ENCODE assay signal across 2 cellular contexts in genomic region chr12:6432991-6433390, GRCh38.
TF ChIP-seq lines count a peak whose summit lies in the region.

No MANE protein-coding gene starts in this region.

TF ChIP-seq in GM12878, 131 proteins besides CTCF, POLR2A, EP300 and RAD21 (continues in another document):
- no peak for TF ChIP-seq ZNF274 (IDR thresholded peaks at IDR 0.05; ENCODE audit: insufficient read depth, insufficient read length)
- no peak for TF ChIP-seq E2F8 (IDR thresholded peaks at IDR 0.05; ENCODE audit: low read depth, partially characterized antibody)
- TF ChIP-seq NFIC (IDR thresholded peaks at IDR 0.05; ENCODE audit: low read depth, low read length): peak; percentile 15; the same call in 1 of the 2 replicates
- TF ChIP-seq BCLAF1 (IDR thresholded peaks at IDR 0.05): no peak
- TF ChIP-seq CEBPB (IDR thresholded peaks at IDR 0.05; ENCODE audit: borderline replicate concordance in 1 of 2, low read depth in 2 of 2, low read length in 2 of 2): no peak
- TF ChIP-seq BCL3 (IDR thresholded peaks at IDR 0.05; ENCODE audit: borderline replicate concordance, insufficient read depth, low read depth, low read length, poor library complexity, severe bottlenecking): no peak
- no peak for TF ChIP-seq YY1 (IDR thresholded peaks at IDR 0.05; ENCODE audit: low read depth, low read length)
- no peak for TF ChIP-seq PML (IDR thresholded peaks at IDR 0.05; ENCODE audit: low read length)
- no peak for TF ChIP-seq RFX5 (IDR thresholded peaks at IDR 0.05; ENCODE audit: low read depth, low read length)
- TF ChIP-seq BCL11A (IDR thresholded peaks at IDR 0.05; ENCODE audit: low read depth, low read length): no peak
- TF ChIP-seq BHLHE40 (IDR thresholded peaks at IDR 0.05; ENCODE audit: borderline replicate concordance in 1 of 2, low read depth in 2 of 2, low read length in 1 of 2): no peak
- TF ChIP-seq NFXL1 (IDR thresholded peaks at IDR 0.05; ENCODE audit: borderline replicate concordance): no peak
- peak; percentile 75 for TF ChIP-seq SPI1 (IDR thresholded peaks at IDR 0.05; ENCODE audit: borderline replicate concordance, insufficient read depth, low read depth, low read length)
- no peak for TF ChIP-seq ZNF622 (IDR thresholded peaks at IDR 0.05)
- TF ChIP-seq CBX5 (IDR thresholded peaks at IDR 0.05; ENCODE audit: low read depth): no peak
- no peak for TF ChIP-seq LARP7 (IDR thresholded peaks at IDR 0.05)
- no peak for TF ChIP-seq SRF (IDR thresholded peaks at IDR 0.05; ENCODE audit: low read depth in 2 of 2, low read length in 2 of 2)
- TF ChIP-seq CHD2 (IDR thresholded peaks at IDR 0.05; ENCODE audit: borderline replicate concordance, low read depth, low read length): no peak
- no peak for TF ChIP-seq MTA2 (IDR thresholded peaks at IDR 0.05; ENCODE audit: low read depth)
- no peak for TF ChIP-seq SREBF1 (IDR thresholded peaks at IDR 0.05; ENCODE audit: low read length)
- TF ChIP-seq PKNOX1 (IDR thresholded peaks at IDR 0.05): peak; percentile 13; the same call in 1 of the 2 replicates
- no peak for TF ChIP-seq ZNF24 (IDR thresholded peaks at IDR 0.05)

TF ChIP-seq in HEK293T, 16 proteins besides CTCF, POLR2A, EP300 and RAD21:
- TF ChIP-seq ARNT (IDR thresholded peaks at IDR 0.05) (no peak), FOXM1 (IDR thresholded peaks at IDR 0.05; ENCODE audit: borderline replicate concordance) (no peak), ELF4 (IDR thresholded peaks at IDR 0.05) (no peak), ZNF384 (IDR thresholded peaks at IDR 0.05) (no peak), FOXK2 (IDR thresholded peaks at IDR 0.05) (no peak), PKNOX1 (IDR thresholded peaks at IDR 0.05) (no peak), HDGF (IDR thresholded peaks at IDR 0.05; ENCODE audit: borderline replicate concordance) (no peak), SP1 (IDR thresholded peaks at IDR 0.05) (no peak), LEF1 (IDR thresholded peaks at IDR 0.05; ENCODE audit: borderline replicate concordance) (no peak), TARDBP (IDR thresholded peaks at IDR 0.05) (no peak), L3MBTL2 (conservative IDR thresholded peaks at IDR 0.05) (no peak), CTBP1 (IDR thresholded peaks at IDR 0.05; ENCODE audit: borderline replicate concordance) (no peak), FOXA1 (IDR thresholded peaks at IDR 0.05) (no peak), SUZ12 (IDR thresholded peaks at IDR 0.05) (no peak)
